ENCODE assay signal across 11 cellular contexts in genomic region chr1:198519639-198520501, GRCh38. TPM values are rescaled to one million over a fixed set of nuclear protein-coding genes. Genes with fewer than 3 reads are reported as not detected.
DNase-seq lines count a peak whose midpoint lies in the region; ATAC-seq lines count a peak whose summit lies in the region.
"Had no signal": no experiment of that assay in that cellular context is flagged by ENCODE, and none has a peak within 500 bp of the region (broad histone marks: within the 10 kb centered on the region; RNA-seq: fewer than 3 reads in every experiment).

No MANE protein-coding gene starts in this region.

- H3K27me3 ChIP-seq in SJCRH30, result no peaks in the 10 kb centered on the region
- H3K27me3 ChIP-seq: ascending aorta had no signal

- H3K36me3 Mint-ChIP-seq in activated naive CD4-positive, alpha-beta T cell treated with anti-CD3 and anti-CD28 coated beads, Interleukin-2, amount 10 ng/mL, durations not matched to agents 7 days and 5 days, result no peaks in the 10 kb centered on the region
- H3K36me3 Mint-ChIP-seq in activated naive CD8-positive, alpha-beta T cell, result no peaks in the 10 kb centered on the region

- CTCF ChIA-PET in activated naive CD4-positive, alpha-beta T cell treated with anti-CD3 and anti-CD28 coated beads, Interleukin-2, amount 10 ng/mL, durations not matched to agents 7 days and 5 days (lab: Charles Lee), result interaction anchor here (1.0 to 1.4 kb wide), 3 partner anchors 164 to 169 kb away, joined by 3 to 7 read pairs (median 3); no protein-coding TSS in a partner anchor

- no peak for DNase-seq in activated naive CD4-positive, alpha-beta T cell treated with anti-CD3 and anti-CD28 coated beads, Interleukin-2, amount 10 ng/mL, durations not matched to agents 7 days and 5 days
- no peak for DNase-seq in activated naive CD4-positive, alpha-beta T cell treated with anti-CD3 and anti-CD28 coated beads, Interleukin-2, amount 50 U/mL, for 16 hours
- DNase-seq in stimulated activated naive CD8-positive, alpha-beta T cell treated with anti-CD3 and anti-CD28 coated beads, Interleukin-15, amount 100 ng/mL, for 72 hours, result no peak
- DNase-seq in SJCRH30 (no peak), pons (ENCODE audit: low spot score) (no peak), NCI-H1436 treated with DMSO at 0.1 percent for 48 hours (lab: John Stamatoyannopoulos, UW) (no peak)
- DNase-seq: erythroblast, T1000 had no signal

- no peaks in the 10 kb centered on the region for H3K4me1 ChIP-seq in SJCRH30
- H3K4me1 ChIP-seq: ascending aorta had no signal

- H3K27ac Mint-ChIP-seq in activated naive CD4-positive, alpha-beta T cell treated with anti-CD3 and anti-CD28 coated beads, Interleukin-2, amount 10 ng/mL, durations not matched to agents 7 days and 5 days, result peak overlapping the region; percentile 85
- peak overlapping the region; percentile 91 for H3K27ac Mint-ChIP-seq in activated naive CD8-positive, alpha-beta T cell
- H3K27ac Mint-ChIP-seq in stimulated activated naive CD8-positive, alpha-beta T cell treated with anti-CD3 and anti-CD28 coated beads, Interleukin-15, amount 100 ng/mL, for 72 hours, result peak overlapping the region; percentile 55 to 57

- no peaks in the 10 kb centered on the region for H3K9me3 ChIP-seq in SJCRH30 (replicated peaks)
- H3K9me3 ChIP-seq: ascending aorta had no signal

- peak; percentile 17 for ATAC-seq in HG03432 (IDR thresholded peaks at IDR 0.05; ENCODE audit: unreplicated experiment)
- ATAC-seq in stimulated activated naive CD8-positive, alpha-beta T cell treated with anti-CD3 and anti-CD28 coated beads, Interleukin-15, amount 100 ng/mL, for 72 hours, result peak; percentile 29

- peak overlapping the region; percentile 55 for H3K4me3 Mint-ChIP-seq in activated naive CD4-positive, alpha-beta T cell treated with anti-CD3 and anti-CD28 coated beads, Interleukin-2, amount 10 ng/mL, durations not matched to agents 7 days and 5 days
- H3K4me3 Mint-ChIP-seq in activated naive CD8-positive, alpha-beta T cell, result peak overlapping the region; percentile 71
- H3K4me3 Mint-ChIP-seq in stimulated activated naive CD8-positive, alpha-beta T cell treated with anti-CD3 and anti-CD28 coated beads, Interleukin-15, amount 100 ng/mL, for 72 hours, result peak overlapping the region; percentile 54 to 76

- H3K4me3 ChIP-seq in SJCRH30, result no peak overlapping the region
- H3K4me3 ChIP-seq: ascending aorta had no signal

- H3K9me3 Mint-ChIP-seq in activated naive CD4-positive, alpha-beta T cell treated with anti-CD3 and anti-CD28 coated beads, Interleukin-2, amount 10 ng/mL, durations not matched to agents 7 days and 5 days, result no peaks in the 10 kb centered on the region
- no peaks in the 10 kb centered on the region for H3K9me3 Mint-ChIP-seq in activated naive CD8-positive, alpha-beta T cell (ENCODE audit: low read depth)
- H3K9me3 Mint-ChIP-seq in stimulated activated naive CD8-positive, alpha-beta T cell treated with anti-CD3 and anti-CD28 coated beads, Interleukin-15, amount 100 ng/mL, for 72 hours, result no peaks in the 10 kb centered on the region

- peaks cover 64% of the 10 kb centered on the region for H3K4me1 Mint-ChIP-seq in activated naive CD4-positive, alpha-beta T cell treated with anti-CD3 and anti-CD28 coated beads, Interleukin-2, amount 10 ng/mL, durations not matched to agents 7 days and 5 days
- peaks cover 70% of the 10 kb centered on the region for H3K4me1 Mint-ChIP-seq in activated naive CD8-positive, alpha-beta T cell (ENCODE audit: low read depth)
- H3K4me1 Mint-ChIP-seq in stimulated activated naive CD8-positive, alpha-beta T cell treated with anti-CD3 and anti-CD28 coated beads, Interleukin-15, amount 100 ng/mL, for 72 hours, result peaks cover 63% of the 10 kb centered on the region

- no peaks in the 10 kb centered on the region for H3K27me3 Mint-ChIP-seq in activated naive CD4-positive, alpha-beta T cell treated with anti-CD3 and anti-CD28 coated beads, Interleukin-2, amount 10 ng/mL, durations not matched to agents 7 days and 5 days
- no peaks in the 10 kb centered on the region for H3K27me3 Mint-ChIP-seq in activated naive CD8-positive, alpha-beta T cell
- H3K27me3 Mint-ChIP-seq in stimulated activated naive CD8-positive, alpha-beta T cell treated with anti-CD3 and anti-CD28 coated beads, Interleukin-15, amount 100 ng/mL, for 72 hours, result no peaks in the 10 kb centered on the region

- no peak overlapping the region for H3K27ac ChIP-seq in SJCRH30
- H3K27ac ChIP-seq: ascending aorta had no signal

- no peaks in the 10 kb centered on the region for H3K36me3 ChIP-seq in SJCRH30
- H3K36me3 ChIP-seq: ascending aorta had no signal

RNA-seq across cellular contexts. Expression of gene ATP6V1G3, which starts 20.6 kb away (rescaled TPM):
- total RNA-seq in SJCRH30 (2014; rRNA removed; shearing (Covaris generic)), result not detected in 2 replicates
- total RNA-seq: ascending aorta had no signal
